ENCODE assay signal across 1 cellular context in the genomic region with DNA sequence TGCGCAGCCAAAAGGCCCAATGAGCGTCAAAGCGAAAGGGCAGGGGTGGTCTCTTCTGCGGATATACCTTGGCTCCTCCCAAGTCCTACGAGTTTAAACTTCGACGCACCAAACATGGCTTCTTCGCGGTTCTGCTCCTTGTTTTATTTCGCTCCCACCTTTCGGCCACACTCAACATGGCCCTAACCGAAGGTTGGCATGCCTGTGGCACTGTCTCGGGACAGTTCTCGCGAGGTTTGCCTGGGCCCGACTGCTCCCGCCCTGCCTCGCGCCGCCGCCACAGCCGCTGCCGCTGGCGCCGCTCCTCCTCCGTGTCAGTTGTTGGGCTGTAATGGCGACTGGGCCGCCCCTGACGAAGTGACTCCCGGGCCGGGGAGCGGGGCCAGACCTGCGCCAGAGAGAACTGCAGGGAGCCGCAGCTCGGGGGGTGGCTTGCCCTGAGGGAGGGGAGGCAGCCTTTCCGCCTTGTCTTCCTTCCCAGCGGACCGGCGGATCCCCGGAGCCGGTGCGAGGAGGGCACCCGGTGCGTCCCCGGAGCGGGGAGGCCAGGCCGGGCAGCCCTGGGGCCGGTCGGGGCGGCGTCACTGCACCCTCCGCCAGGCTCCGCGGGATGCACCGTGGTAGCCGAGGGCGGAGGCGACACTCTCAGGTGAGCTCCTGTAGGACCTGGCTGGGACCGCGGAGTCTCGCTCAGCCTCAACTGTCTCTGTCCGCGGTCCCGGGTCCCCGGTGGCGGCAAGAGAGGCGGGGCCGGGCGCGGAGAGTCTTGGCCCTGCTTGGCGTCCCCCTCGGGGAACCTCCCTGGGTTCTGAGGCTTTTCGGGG.
TF ChIP-seq lines count a peak whose summit lies in the region.

A gene with protein sequence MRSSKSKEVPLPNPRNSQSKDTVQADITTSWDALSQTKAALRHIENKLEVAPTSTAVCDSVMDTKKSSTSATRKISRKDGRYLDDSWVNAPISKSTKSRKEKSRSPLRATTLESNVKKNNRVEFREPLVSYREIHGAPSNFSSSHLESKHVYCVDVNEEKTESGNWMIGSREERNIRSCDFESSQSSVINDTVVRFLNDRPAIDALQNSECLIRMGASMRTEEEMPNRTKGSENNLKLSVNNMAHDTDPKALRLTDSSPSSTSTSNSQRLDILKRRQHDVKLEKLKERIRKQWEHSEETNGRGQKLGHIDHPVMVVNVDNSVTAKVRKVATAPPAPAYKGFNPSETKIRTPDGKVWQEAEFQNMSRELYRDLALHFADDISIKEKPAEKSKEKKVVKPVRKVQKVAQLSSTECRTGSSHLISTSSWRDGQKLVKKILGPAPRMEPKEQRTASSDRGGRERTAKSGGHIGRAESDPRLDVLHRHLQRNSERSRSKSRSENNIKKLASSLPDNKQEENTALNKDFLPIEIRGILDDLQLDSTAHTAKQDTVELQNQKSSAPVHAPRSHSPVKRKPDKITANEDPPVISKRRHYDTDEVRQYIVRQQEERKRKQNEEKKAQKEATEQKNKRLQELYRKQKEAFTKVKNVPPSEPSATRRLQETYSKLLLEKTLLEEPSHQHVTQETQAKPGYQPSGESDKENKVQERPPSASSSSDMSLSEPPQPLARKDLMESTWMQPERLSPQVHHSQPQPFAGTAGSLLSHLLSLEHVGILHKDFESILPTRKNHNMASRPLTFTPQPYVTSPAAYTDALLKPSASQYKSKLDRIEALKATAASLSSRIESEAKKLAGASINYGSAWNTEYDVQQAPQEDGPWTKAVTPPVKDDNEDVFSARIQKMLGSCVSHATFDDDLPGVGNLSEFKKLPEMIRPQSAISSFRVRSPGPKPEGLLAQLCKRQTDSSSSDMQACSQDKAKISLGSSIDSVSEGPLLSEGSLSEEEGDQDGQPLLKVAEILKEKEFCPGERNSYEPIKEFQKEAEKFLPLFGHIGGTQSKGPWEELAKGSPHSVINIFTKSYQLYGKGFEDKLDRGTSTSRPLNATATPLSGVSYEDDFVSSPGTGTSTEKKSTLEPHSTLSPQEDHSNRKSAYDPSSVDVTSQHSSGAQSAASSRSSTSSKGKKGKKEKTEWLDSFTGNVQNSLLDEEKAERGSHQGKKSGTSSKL (N-terminal part only) (plus strand): TSS at position 317 of the 824 bp plus-strand sequence. CDS start 31,372 bp downstream, outside the sequence.

TF ChIP-seq in HEK293, 187 proteins besides CTCF, POLR2A, EP300 and RAD21 (continued from another document and continues in another):
- TF ChIP-seq, protein P1, sequence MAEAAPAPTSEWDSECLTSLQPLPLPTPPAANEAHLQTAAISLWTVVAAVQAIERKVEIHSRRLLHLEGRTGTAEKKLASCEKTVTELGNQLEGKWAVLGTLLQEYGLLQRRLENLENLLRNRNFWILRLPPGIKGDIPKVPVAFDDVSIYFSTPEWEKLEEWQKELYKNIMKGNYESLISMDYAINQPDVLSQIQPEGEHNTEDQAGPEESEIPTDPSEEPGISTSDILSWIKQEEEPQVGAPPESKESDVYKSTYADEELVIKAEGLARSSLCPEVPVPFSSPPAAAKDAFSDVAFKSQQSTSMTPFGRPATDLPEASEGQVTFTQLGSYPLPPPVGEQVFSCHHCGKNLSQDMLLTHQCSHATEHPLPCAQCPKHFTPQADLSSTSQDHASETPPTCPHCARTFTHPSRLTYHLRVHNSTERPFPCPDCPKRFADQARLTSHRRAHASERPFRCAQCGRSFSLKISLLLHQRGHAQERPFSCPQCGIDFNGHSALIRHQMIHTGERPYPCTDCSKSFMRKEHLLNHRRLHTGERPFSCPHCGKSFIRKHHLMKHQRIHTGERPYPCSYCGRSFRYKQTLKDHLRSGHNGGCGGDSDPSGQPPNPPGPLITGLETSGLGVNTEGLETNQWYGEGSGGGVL (tag by site-specific recombination; IDR thresholded peaks at IDR 0.05): peak; percentile 39; the same call in 1 of the 2 replicates
- TF ChIP-seq OSR2 (tag by site-specific recombination; IDR thresholded peaks at IDR 0.05): no peak
- peak; percentile 73; the same call in 1 of the 2 replicates for TF ChIP-seq IKZF3 (tag by site-specific recombination; IDR thresholded peaks at IDR 0.05)
- TF ChIP-seq, protein P2, sequence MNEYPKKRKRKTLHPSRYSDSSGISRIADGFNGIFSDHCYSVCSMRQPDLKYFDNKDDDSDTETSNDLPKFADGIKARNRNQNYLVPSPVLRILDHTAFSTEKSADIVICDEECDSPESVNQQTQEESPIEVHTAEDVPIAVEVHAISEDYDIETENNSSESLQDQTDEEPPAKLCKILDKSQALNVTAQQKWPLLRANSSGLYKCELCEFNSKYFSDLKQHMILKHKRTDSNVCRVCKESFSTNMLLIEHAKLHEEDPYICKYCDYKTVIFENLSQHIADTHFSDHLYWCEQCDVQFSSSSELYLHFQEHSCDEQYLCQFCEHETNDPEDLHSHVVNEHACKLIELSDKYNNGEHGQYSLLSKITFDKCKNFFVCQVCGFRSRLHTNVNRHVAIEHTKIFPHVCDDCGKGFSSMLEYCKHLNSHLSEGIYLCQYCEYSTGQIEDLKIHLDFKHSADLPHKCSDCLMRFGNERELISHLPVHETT (tag by site-specific recombination; IDR thresholded peaks at IDR 0.05): peak; percentile 86; the same call in 1 of the 2 replicates
- TF ChIP-seq, protein P3, sequence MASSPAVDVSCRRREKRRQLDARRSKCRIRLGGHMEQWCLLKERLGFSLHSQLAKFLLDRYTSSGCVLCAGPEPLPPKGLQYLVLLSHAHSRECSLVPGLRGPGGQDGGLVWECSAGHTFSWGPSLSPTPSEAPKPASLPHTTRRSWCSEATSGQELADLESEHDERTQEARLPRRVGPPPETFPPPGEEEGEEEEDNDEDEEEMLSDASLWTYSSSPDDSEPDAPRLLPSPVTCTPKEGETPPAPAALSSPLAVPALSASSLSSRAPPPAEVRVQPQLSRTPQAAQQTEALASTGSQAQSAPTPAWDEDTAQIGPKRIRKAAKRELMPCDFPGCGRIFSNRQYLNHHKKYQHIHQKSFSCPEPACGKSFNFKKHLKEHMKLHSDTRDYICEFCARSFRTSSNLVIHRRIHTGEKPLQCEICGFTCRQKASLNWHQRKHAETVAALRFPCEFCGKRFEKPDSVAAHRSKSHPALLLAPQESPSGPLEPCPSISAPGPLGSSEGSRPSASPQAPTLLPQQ (tag by site-specific recombination; IDR thresholded peaks at IDR 0.05): peak; percentile 9; the same call in 1 of the 2 replicates
- TF ChIP-seq HOXD13 (CRISPR knock-in tag; IDR thresholded peaks at IDR 0.05; ENCODE audit: borderline replicate concordance): no peak
- TF ChIP-seq, protein P4, sequence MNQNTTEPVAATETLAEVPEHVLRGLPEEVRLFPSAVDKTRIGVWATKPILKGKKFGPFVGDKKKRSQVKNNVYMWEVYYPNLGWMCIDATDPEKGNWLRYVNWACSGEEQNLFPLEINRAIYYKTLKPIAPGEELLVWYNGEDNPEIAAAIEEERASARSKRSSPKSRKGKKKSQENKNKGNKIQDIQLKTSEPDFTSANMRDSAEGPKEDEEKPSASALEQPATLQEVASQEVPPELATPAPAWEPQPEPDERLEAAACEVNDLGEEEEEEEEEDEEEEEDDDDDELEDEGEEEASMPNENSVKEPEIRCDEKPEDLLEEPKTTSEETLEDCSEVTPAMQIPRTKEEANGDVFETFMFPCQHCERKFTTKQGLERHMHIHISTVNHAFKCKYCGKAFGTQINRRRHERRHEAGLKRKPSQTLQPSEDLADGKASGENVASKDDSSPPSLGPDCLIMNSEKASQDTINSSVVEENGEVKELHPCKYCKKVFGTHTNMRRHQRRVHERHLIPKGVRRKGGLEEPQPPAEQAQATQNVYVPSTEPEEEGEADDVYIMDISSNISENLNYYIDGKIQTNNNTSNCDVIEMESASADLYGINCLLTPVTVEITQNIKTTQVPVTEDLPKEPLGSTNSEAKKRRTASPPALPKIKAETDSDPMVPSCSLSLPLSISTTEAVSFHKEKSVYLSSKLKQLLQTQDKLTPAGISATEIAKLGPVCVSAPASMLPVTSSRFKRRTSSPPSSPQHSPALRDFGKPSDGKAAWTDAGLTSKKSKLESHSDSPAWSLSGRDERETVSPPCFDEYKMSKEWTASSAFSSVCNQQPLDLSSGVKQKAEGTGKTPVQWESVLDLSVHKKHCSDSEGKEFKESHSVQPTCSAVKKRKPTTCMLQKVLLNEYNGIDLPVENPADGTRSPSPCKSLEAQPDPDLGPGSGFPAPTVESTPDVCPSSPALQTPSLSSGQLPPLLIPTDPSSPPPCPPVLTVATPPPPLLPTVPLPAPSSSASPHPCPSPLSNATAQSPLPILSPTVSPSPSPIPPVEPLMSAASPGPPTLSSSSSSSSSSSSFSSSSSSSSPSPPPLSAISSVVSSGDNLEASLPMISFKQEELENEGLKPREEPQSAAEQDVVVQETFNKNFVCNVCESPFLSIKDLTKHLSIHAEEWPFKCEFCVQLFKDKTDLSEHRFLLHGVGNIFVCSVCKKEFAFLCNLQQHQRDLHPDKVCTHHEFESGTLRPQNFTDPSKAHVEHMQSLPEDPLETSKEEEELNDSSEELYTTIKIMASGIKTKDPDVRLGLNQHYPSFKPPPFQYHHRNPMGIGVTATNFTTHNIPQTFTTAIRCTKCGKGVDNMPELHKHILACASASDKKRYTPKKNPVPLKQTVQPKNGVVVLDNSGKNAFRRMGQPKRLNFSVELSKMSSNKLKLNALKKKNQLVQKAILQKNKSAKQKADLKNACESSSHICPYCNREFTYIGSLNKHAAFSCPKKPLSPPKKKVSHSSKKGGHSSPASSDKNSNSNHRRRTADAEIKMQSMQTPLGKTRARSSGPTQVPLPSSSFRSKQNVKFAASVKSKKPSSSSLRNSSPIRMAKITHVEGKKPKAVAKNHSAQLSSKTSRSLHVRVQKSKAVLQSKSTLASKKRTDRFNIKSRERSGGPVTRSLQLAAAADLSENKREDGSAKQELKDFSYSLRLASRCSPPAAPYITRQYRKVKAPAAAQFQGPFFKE (tag by site-specific recombination; IDR thresholded peaks at IDR 0.05; ENCODE audit: borderline replicate concordance): no peak
- TF ChIP-seq ZNF10 (tag by site-specific recombination; IDR thresholded peaks at IDR 0.05): peak; percentile 44; the same call in 1 of the 2 replicates
- 0 out of 2 replicates have a peak, but pooled peaks have one; percentile 45 for TF ChIP-seq ZNF843 (tag by site-specific recombination; IDR thresholded peaks at IDR 0.05)
- no peak for TF ChIP-seq ZNF555 (tag by site-specific recombination; conservative IDR thresholded peaks at IDR 0.05)
- TF ChIP-seq, protein P5, sequence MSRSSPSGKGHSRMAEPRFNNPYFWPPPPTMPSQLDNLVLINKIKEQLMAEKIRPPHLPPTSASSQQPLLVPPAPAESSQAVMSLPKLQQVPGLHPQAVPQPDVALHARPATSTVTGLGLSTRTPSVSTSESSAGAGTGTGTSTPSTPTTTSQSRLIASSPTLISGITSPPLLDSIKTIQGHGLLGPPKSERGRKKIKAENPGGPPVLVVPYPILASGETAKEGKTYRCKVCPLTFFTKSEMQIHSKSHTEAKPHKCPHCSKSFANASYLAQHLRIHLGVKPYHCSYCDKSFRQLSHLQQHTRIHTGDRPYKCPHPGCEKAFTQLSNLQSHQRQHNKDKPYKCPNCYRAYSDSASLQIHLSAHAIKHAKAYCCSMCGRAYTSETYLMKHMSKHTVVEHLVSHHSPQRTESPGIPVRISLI (tag by site-specific recombination; IDR thresholded peaks at IDR 0.05): no peak
- TF ChIP-seq ZNF37A (tag by site-specific recombination; IDR thresholded peaks at IDR 0.05): no peak
- TF ChIP-seq ZNF404 (tag by site-specific recombination; IDR thresholded peaks at IDR 0.05): no peak
- TF ChIP-seq ZBTB20 (tag by site-specific recombination; IDR thresholded peaks at IDR 0.05): peak; percentile 98
- TF ChIP-seq ZNF791 (tag by site-specific recombination; IDR thresholded peaks at IDR 0.05): no peak
- TF ChIP-seq ZNF561 (tag by site-specific recombination; IDR thresholded peaks at IDR 0.05; ENCODE audit: borderline replicate concordance): peak; percentile 93
- peak; percentile 26; the same call in 1 of the 2 replicates for TF ChIP-seq KLF10 (tag by site-specific recombination; IDR thresholded peaks at IDR 0.05)
- TF ChIP-seq ZNF624 (tag by site-specific recombination; IDR thresholded peaks at IDR 0.05): no peak
- TF ChIP-seq, protein P6, sequence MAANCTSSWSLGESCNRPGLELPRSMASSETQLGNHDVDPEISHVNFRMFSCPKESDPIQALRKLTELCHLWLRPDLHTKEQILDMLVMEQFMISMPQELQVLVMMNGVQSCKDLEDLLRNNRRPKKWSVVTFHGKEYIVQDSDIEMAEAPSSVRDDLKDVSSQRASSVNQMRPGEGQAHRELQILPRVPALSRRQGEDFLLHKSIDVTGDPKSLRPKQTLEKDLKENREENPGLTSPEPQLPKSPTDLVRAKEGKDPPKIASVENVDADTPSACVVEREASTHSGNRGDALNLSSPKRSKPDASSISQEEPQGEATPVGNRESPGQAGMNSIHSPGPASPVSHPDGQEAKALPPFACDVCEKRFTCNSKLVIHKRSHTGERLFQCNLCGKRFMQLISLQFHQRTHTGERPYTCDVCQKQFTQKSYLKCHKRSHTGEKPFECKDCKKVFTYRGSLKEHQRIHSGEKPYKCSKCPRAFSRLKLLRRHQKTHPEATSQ (tag by site-specific recombination; IDR thresholded peaks at IDR 0.05): 0 out of 2 replicates have a peak, but pooled peaks have one; percentile 40
- no peak for TF ChIP-seq SALL2 (tag by site-specific recombination; IDR thresholded peaks at IDR 0.05; ENCODE audit: borderline replicate concordance)
- TF ChIP-seq GLIS2 (tag by site-specific recombination; IDR thresholded peaks at IDR 0.05): peak; percentile 77
- TF ChIP-seq WT1 (tag by site-specific recombination; IDR thresholded peaks at IDR 0.05): peak; percentile 20; the same call in 1 of the 2 replicates
- TF ChIP-seq, protein P7, sequence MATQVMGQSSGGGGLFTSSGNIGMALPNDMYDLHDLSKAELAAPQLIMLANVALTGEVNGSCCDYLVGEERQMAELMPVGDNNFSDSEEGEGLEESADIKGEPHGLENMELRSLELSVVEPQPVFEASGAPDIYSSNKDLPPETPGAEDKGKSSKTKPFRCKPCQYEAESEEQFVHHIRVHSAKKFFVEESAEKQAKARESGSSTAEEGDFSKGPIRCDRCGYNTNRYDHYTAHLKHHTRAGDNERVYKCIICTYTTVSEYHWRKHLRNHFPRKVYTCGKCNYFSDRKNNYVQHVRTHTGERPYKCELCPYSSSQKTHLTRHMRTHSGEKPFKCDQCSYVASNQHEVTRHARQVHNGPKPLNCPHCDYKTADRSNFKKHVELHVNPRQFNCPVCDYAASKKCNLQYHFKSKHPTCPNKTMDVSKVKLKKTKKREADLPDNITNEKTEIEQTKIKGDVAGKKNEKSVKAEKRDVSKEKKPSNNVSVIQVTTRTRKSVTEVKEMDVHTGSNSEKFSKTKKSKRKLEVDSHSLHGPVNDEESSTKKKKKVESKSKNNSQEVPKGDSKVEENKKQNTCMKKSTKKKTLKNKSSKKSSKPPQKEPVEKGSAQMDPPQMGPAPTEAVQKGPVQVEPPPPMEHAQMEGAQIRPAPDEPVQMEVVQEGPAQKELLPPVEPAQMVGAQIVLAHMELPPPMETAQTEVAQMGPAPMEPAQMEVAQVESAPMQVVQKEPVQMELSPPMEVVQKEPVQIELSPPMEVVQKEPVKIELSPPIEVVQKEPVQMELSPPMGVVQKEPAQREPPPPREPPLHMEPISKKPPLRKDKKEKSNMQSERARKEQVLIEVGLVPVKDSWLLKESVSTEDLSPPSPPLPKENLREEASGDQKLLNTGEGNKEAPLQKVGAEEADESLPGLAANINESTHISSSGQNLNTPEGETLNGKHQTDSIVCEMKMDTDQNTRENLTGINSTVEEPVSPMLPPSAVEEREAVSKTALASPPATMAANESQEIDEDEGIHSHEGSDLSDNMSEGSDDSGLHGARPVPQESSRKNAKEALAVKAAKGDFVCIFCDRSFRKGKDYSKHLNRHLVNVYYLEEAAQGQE (tag by site-specific recombination; IDR thresholded peaks at IDR 0.05): peak; percentile 89
- TF ChIP-seq, protein P8, sequence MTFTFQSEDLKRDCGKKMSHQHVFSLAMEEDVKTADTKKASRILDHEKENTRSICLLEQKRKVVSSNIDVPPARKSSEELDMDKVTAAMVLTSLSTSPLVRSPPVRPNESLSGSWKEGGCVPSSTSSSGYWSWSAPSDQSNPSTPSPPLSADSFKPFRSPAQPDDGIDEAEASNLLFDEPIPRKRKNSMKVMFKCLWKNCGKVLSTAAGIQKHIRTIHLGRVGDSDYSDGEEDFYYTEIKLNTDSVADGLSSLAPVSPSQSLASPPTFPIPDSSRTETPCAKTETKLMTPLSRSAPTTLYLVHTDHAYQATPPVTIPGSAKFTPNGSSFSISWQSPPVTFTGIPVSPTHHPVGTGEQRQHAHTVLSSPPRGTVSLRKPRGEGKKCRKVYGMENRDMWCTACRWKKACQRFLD (tag by site-specific recombination; IDR thresholded peaks at IDR 0.05): 0 out of 2 replicates have a peak, but pooled peaks have one; percentile 51
